In the genomic region with DNA sequence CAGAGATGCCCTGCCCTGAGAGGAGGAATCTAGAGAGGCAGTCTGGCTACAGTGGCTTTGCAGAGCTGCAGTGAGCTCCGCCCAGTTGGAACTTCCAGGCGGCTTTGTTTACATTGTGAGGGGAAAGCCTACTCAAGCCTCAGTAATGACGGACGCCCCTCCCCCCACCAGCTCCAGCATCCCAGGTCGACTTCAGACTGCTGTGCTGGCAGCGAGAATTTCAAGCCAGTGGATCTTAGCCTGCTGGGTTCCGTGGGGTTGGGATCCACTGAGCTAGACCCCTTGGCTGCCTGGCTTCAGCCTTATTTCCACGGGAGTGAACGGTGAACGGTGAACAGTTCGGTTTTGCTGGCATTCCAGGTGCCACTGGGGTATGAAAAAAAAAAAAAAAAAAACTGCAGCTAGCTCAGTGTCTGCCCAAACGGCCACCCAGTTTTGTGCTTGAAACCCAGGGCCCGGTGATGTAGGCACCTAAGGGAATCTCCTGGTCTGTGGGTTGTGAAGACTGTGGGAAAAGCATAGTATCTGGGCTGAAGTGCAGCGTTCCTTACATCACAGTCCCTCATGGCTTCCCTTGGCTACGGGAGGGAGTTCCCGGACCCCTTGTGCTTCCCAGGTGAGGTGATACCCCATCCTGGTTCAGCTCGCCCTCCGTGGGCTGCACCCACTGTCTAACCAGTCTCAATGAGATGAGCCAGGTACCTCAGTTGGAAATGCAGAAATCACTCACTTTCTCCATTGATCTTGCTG, we compare ENCODE assay signal across 8 cellular contexts.
DNase-seq lines count a peak whose midpoint lies in the region; ATAC-seq and TF ChIP-seq lines count a peak whose summit lies in the region.
"Not testable (repeated sequence)": the region's sequence is repeated elsewhere in the genome, so short reads cannot be mapped to it uniquely, and the experiment has no call there.

No MANE protein-coding gene starts in this region.

- DNase-seq in ELR (ENCODE audit: low read depth) (peak; percentile 91), NCI-H1417 (lab: John Stamatoyannopoulos, UW) (peak; percentile 91 to 97 (median 93)), NCI-H748 (lab: John Stamatoyannopoulos, UW; ENCODE audit: unreplicated experiment) (peak; percentile 92), WTC11 (ENCODE audit: low spot score) (peak; percentile 90), epithelial cell of esophagus (ENCODE audit: low read depth) (peak; percentile 85), iPS DF 6.9 (ENCODE audit: low read depth, low spot score) (peak; percentile 75), non-pigmented ciliary epithelial cell (ENCODE audit: low read depth) (peak; percentile 61), upper lobe of right lung (peak; percentile 87)

- POLR2A ChIA-PET in WTC11 (lab: Charles Lee), result interaction anchor here (0.6 kb wide), 3 partner anchors 13 to 239 kb away, joined by 3 to 9 read pairs (median 3); no protein-coding TSS in a partner anchor

- peaks cover 42% of the 10 kb centered on the region for H3K4me1 Mint-ChIP-seq in WTC11

- H3K9me3 Mint-ChIP-seq in WTC11, result peaks cover 38% of the 10 kb centered on the region

- peak overlapping the region; percentile 96 for H3K27ac Mint-ChIP-seq in WTC11

- CTCF ChIA-PET in WTC11 (lab: Charles Lee), result interaction anchor here (0.6 to 1.7 kb wide), 8 partner anchors 14 to 274 kb away, joined by 3 to 6 read pairs (median 4); no protein-coding TSS in a partner anchor

- not testable (repeated sequence) for H3K4me3 ChIP-seq in epithelial cell of esophagus (ENCODE audit: low read length); iPS DF 6.9 (ENCODE audit: low read length); upper lobe of right lung

- H3K27ac ChIP-seq in iPS DF 6.9 (ENCODE audit: low read length); upper lobe of right lung: not testable (repeated sequence)

- H3K4me3 Mint-ChIP-seq in WTC11, result peak overlapping the region; percentile 56

- peaks cover 38% of the 10 kb centered on the region for H3K36me3 Mint-ChIP-seq in WTC11

- not testable (repeated sequence) for H3K27me3 ChIP-seq in iPS DF 6.9 (ENCODE audit: control insufficient read depth, insufficient read depth, low read length); upper lobe of right lung

- H3K36me3 ChIP-seq in iPS DF 6.9 (ENCODE audit: control insufficient read depth, insufficient read depth, low read length); upper lobe of right lung: not testable (repeated sequence)

- H3K9me3 ChIP-seq in iPS DF 6.9 (ENCODE audit: control insufficient read depth, insufficient read depth, low read length); upper lobe of right lung: not testable (repeated sequence)

- not testable (repeated sequence) for TF ChIP-seq CTCF in WTC11 (IDR thresholded peaks at IDR 0.05); epithelial cell of esophagus (IDR thresholded peaks at IDR 0.05; ENCODE audit: insufficient read depth, low read depth, low read length, missing control alignments); upper lobe of right lung (IDR thresholded peaks at IDR 0.05)

- no CpG with 5 or more reads among the region's 18 CpGs for WGBS in iPS DF 6.9 (ENCODE audit: insufficient coverage, insufficient read length)

- not testable (repeated sequence) for H3K4me1 ChIP-seq in iPS DF 6.9 (ENCODE audit: control insufficient read depth, insufficient read depth, low read length)
- peaks cover 25% of the 10 kb centered on the region for H3K4me1 ChIP-seq in upper lobe of right lung

- peak; percentile 100 for ATAC-seq in WTC11
- ATAC-seq in upper lobe of right lung, result peak; percentile 95

- not testable (repeated sequence) for H3K27me3 Mint-ChIP-seq in WTC11 (ENCODE audit: low read depth)

- intact Hi-C loops in upper lobe of right lung (cut with DNase I), result not testable (repeated sequence)

TF ChIP-seq in WTC11, 78 proteins besides CTCF, POLR2A, EP300 and RAD21:
- peak; percentile 39; the same call in 1 of the 2 replicates for TF ChIP-seq SP1 (CRISPR knock-in tag; conservative IDR thresholded peaks at IDR 0.05)
- TF ChIP-seq, protein P1, sequence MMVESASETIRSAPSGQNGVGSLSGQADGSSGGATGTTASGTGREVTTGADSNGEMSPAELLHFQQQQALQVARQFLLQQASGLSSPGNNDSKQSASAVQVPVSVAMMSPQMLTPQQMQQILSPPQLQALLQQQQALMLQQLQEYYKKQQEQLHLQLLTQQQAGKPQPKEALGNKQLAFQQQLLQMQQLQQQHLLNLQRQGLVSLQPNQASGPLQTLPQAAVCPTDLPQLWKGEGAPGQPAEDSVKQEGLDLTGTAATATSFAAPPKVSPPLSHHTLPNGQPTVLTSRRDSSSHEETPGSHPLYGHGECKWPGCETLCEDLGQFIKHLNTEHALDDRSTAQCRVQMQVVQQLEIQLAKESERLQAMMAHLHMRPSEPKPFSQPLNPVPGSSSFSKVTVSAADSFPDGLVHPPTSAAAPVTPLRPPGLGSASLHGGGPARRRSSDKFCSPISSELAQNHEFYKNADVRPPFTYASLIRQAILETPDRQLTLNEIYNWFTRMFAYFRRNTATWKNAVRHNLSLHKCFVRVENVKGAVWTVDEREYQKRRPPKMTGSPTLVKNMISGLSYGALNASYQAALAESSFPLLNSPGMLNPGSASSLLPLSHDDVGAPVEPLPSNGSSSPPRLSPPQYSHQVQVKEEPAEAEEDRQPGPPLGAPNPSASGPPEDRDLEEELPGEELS (CRISPR knock-in tag; IDR thresholded peaks at IDR 0.05), result 0 out of 2 replicates have a peak, but pooled peaks have one; percentile 27
- peak; percentile 44; the same call in 1 of the 2 replicates for TF ChIP-seq ETV6 (CRISPR knock-in tag; IDR thresholded peaks at IDR 0.05)
- peak; percentile 94 for TF ChIP-seq FOXK1 (CRISPR knock-in tag; IDR thresholded peaks at IDR 0.05)
- TF ChIP-seq, protein P2, sequence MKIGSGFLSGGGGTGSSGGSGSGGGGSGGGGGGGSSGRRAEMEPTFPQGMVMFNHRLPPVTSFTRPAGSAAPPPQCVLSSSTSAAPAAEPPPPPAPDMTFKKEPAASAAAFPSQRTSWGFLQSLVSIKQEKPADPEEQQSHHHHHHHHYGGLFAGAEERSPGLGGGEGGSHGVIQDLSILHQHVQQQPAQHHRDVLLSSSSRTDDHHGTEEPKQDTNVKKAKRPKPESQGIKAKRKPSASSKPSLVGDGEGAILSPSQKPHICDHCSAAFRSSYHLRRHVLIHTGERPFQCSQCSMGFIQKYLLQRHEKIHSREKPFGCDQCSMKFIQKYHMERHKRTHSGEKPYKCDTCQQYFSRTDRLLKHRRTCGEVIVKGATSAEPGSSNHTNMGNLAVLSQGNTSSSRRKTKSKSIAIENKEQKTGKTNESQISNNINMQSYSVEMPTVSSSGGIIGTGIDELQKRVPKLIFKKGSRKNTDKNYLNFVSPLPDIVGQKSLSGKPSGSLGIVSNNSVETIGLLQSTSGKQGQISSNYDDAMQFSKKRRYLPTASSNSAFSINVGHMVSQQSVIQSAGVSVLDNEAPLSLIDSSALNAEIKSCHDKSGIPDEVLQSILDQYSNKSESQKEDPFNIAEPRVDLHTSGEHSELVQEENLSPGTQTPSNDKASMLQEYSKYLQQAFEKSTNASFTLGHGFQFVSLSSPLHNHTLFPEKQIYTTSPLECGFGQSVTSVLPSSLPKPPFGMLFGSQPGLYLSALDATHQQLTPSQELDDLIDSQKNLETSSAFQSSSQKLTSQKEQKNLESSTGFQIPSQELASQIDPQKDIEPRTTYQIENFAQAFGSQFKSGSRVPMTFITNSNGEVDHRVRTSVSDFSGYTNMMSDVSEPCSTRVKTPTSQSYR (CRISPR knock-in tag; IDR thresholded peaks at IDR 0.05), result peak; percentile 95
